ENCODE assay signal across 24 cellular contexts in the genomic region with DNA sequence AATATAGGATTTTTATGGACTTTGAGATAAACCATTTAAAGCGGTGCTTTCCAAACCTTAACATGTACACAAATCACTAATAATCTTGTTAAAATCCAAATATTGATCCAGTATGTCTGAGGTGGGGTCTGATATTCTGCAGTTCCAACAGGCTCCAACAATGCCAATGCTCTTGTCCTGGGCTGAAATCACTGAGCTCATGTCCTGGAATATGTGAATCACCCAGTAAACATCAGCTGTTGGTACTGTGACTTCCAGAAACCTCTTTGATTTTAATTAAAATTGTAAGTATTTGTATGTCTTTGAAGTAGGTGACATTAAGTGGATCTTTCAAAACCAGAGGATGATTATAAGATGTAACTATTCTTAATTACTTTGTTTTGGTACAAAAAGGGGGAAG. TPM values are rescaled to one million over a fixed set of nuclear protein-coding genes. Genes with fewer than 3 reads are reported as not detected.
A peak's percentile ranks its signal among the peaks of the same experiment; 100 is the strongest.
DNase-seq lines count a peak whose midpoint lies in the region; ATAC-seq, FAIRE-seq and TF ChIP-seq lines count a peak whose summit lies in the region.
"Had no signal": no experiment of that assay in that cellular context is flagged by ENCODE, and none has a peak within 500 bp of the region (broad histone marks: within the 10 kb centered on the region; RNA-seq: fewer than 3 reads in every experiment).

No MANE protein-coding gene starts in this region.

- H3F3A ChIP-seq in GM23248 (ENCODE audit: insufficient read depth) = peaks cover 12% of the 10 kb centered on the region

- H3K9ac ChIP-seq in GM23248 (no peak overlapping the region), mesenchymal stem cell (ENCODE audit: low read length) (no peak overlapping the region)
- H3K9ac ChIP-seq: BLaER1 had no signal

- H4K91ac ChIP-seq in mesenchymal stem cell (ENCODE audit: low read length) = no peak overlapping the region

- TF ChIP-seq CTCF in bronchial epithelial cell (IDR thresholded peaks at IDR 0.05; ENCODE audit: insufficient read depth, low read length, severe bottlenecking) (no peak), progenitor cell of endocrine pancreas (IDR thresholded peaks at IDR 0.05; ENCODE audit: unreplicated experiment) (no peak)

- no peak overlapping the region for H3K27ac Mint-ChIP-seq in progenitor cell of endocrine pancreas
- H3K27ac Mint-ChIP-seq: B cell; CD4-positive, CD25-positive, alpha-beta regulatory T cell; CD8-positive, alpha-beta T cell had no signal

- H3K4ac ChIP-seq in mesenchymal stem cell (ENCODE audit: low read depth in 1 of 2, low read length in 2 of 2) = no peak overlapping the region

- H2AFZ ChIP-seq in GM23248 = no peak overlapping the region
- no peak overlapping the region for H2AFZ ChIP-seq in mesenchymal stem cell (ENCODE audit: low read depth, low read length)

- H3K14ac ChIP-seq in mesenchymal stem cell (ENCODE audit: low read length in 2 of 2) = no peak overlapping the region

- no peak overlapping the region for H3K27ac ChIP-seq in GM23248
- H3K27ac ChIP-seq in mesenchymal stem cell (ENCODE audit: low read length, poor library complexity, severe bottlenecking) = no peak overlapping the region
- H3K27ac ChIP-seq: 22Rv1, BLaER1, C4-2B had no signal

- H3K4me2 ChIP-seq in GM23248 (ENCODE audit: unreplicated experiment) (no peak overlapping the region), mesenchymal stem cell (ENCODE audit: low read length, poor library complexity, severe bottlenecking) (no peak overlapping the region)
- H3K4me2 ChIP-seq: BLaER1 had no signal

- H3K9me3 Mint-ChIP-seq in progenitor cell of endocrine pancreas (ENCODE audit: low read depth) = peaks cover 4% of the 10 kb centered on the region
- H3K9me3 Mint-ChIP-seq: CD8-positive, alpha-beta T cell had no signal

- DNase-seq in GM23248 (peak; percentile 55), bronchial epithelial cell (ENCODE audit: low read depth) (peak; percentile 16), fibroblast of gingiva (ENCODE audit: low read depth) (peak; percentile 34), mesenchymal stem cell (peak; percentile 20), NCI-H2029 treated with DMSO at 0.1 percent for 48 hours (lab: John Stamatoyannopoulos, UW) (no peak), progenitor cell of endocrine pancreas (ENCODE audit: low spot score, unreplicated experiment) (no peak)
- no peak for DNase-seq in activated CD4-positive, CD25-positive, alpha-beta regulatory T cell (lab: John Stamatoyannopoulos, UW)
- DNase-seq: Caco-2; CD4-positive, CD25-positive, alpha-beta regulatory T cell; CD8-positive, alpha-beta T cell; DMS153; DND-41; H7; HCEC 1CT had no signal

- H2BK5ac ChIP-seq in mesenchymal stem cell (ENCODE audit: low read depth, low read length, poor library complexity, severe bottlenecking) = no peak overlapping the region

- no peak overlapping the region for H2AK5ac ChIP-seq in mesenchymal stem cell (ENCODE audit: low read length, severe bottlenecking)

- no peak overlapping the region for H3K4me3 Mint-ChIP-seq in progenitor cell of endocrine pancreas (ENCODE audit: low read depth)
- H3K4me3 Mint-ChIP-seq: B cell; CD4-positive, CD25-positive, alpha-beta regulatory T cell; CD8-positive, alpha-beta T cell had no signal

- H3K9me3 ChIP-seq in GM23248 (ENCODE audit: low read depth) (no peaks in the 10 kb centered on the region), mesenchymal stem cell (ENCODE audit: control insufficient read depth, low read length) (no peaks in the 10 kb centered on the region)
- H3K9me3 ChIP-seq: BLaER1, Caco-2 had no signal

- H3K36me3 ChIP-seq in GM23248 (ENCODE audit: low read depth) (no peaks in the 10 kb centered on the region), bronchial epithelial cell (ENCODE audit: control insufficient read depth, insufficient read depth, low read length) (no peaks in the 10 kb centered on the region), mesenchymal stem cell (ENCODE audit: control insufficient read depth in 1 of 2, insufficient read depth in 2 of 2, low read depth in 1 of 2, low read length in 2 of 2) (no peaks in the 10 kb centered on the region)
- H3K36me3 ChIP-seq: BLaER1 had no signal

- H3K79me1 ChIP-seq in mesenchymal stem cell (replicated peaks; ENCODE audit: low read length, poor library complexity, severe bottlenecking) = no peaks in the 10 kb centered on the region

- peaks cover 23% of the 10 kb centered on the region for H3K4me1 ChIP-seq in GM23248 (ENCODE audit: insufficient read depth)
- no peaks in the 10 kb centered on the region for H3K4me1 ChIP-seq in mesenchymal stem cell (ENCODE audit: control insufficient read depth, insufficient read depth, low read depth, low read length)
- H3K4me1 ChIP-seq: Caco-2 had no signal

- H3K27me3 ChIP-seq in GM23248 (replicated peaks; ENCODE audit: insufficient read depth) (no peaks in the 10 kb centered on the region), bronchial epithelial cell (ENCODE audit: control insufficient read depth, insufficient read depth, low read length) (no peaks in the 10 kb centered on the region), mesenchymal stem cell (ENCODE audit: control insufficient read depth in 1 of 2, insufficient read depth in 1 of 2, low read length in 2 of 2) (no peaks in the 10 kb centered on the region)
- H3K27me3 ChIP-seq: BLaER1 had no signal

- H3K4me3 ChIP-seq in GM23248 (no peak overlapping the region), bronchial epithelial cell (ENCODE audit: low read depth, low read length) (no peak overlapping the region), mesenchymal stem cell (ENCODE audit: insufficient read depth in 1 of 2, low read depth in 1 of 2, low read length in 2 of 2) (no peak overlapping the region)
- H3K4me3 ChIP-seq: BLaER1 had no signal

- no peak overlapping the region for H2BK15ac ChIP-seq in mesenchymal stem cell (ENCODE audit: low read depth, poor library complexity, severe bottlenecking)

- H2BK120ac ChIP-seq in mesenchymal stem cell (ENCODE audit: low read depth, low read length) = no peak overlapping the region

- H4K8ac ChIP-seq in mesenchymal stem cell (ENCODE audit: low read length) = no peak overlapping the region

- ATAC-seq in HG02981 (IDR thresholded peaks at IDR 0.05; ENCODE audit: unreplicated experiment) = no peak
- ATAC-seq: CD8-positive, alpha-beta T cell had no signal

- in situ Hi-C loops in GM23248 (cut with MboI) = loop anchor here (25.0 kb wide), 1 partner anchor 528 kb away; a partner anchor contains a TSS

- H3K27me3 Mint-ChIP-seq in progenitor cell of endocrine pancreas = no peaks in the 10 kb centered on the region

- no peak overlapping the region for H3K18ac ChIP-seq in mesenchymal stem cell (ENCODE audit: low read depth in 1 of 2, low read length in 2 of 2)

- H2BK12ac ChIP-seq in mesenchymal stem cell (ENCODE audit: low read length in 2 of 2) = no peak overlapping the region

- no peak for FAIRE-seq in bronchial epithelial cell (lab: Jason Lieb, UNC)
- FAIRE-seq: A204.1, G401.6, GM12892, GM19239, H1 had no signal

- H4K20me1 ChIP-seq in GM23248 (ENCODE audit: insufficient read depth) = no peaks in the 10 kb centered on the region
- H4K20me1 ChIP-seq: BLaER1 had no signal

- no peaks in the 10 kb centered on the region for H3K36me3 Mint-ChIP-seq in progenitor cell of endocrine pancreas (ENCODE audit: insufficient read depth)
- H3K36me3 Mint-ChIP-seq: CD8-positive, alpha-beta T cell had no signal

- H3K79me2 ChIP-seq in GM23248 (ENCODE audit: insufficient read depth) = no peaks in the 10 kb centered on the region

- no peak overlapping the region for H3K23ac ChIP-seq in mesenchymal stem cell (ENCODE audit: low read length in 2 of 2)

- H3K4me1 Mint-ChIP-seq in progenitor cell of endocrine pancreas (ENCODE audit: low read depth) = no peaks in the 10 kb centered on the region
- H3K4me1 Mint-ChIP-seq: B cell had no signal

- 48 to 50% methylated on average over 1 of the region's 1 CpG for WGBS in GM23248 (ENCODE audit: low coverage in 1 of 2, low lambda C conversion rate in 2 of 2, missing lambda C conversion rate in 2 of 2), 2 experiments
- no CpG with 5 or more reads among the region's 1 CpG for WGBS in mesenchymal stem cell

- no peaks in the 10 kb centered on the region for H3K9me2 ChIP-seq in GM23248 (ENCODE audit: insufficient read depth)

RNA-seq across cellular contexts. Expression of a gene that starts 52.8 kb away (rescaled TPM):
- 150 and 179 TPM in 2 replicates for total RNA-seq in GM23248 (2014; rRNA removed; shearing (Covaris generic))
- 188 and 196 TPM in 2 replicates for polyA plus RNA-seq in GM23248 (2016; fragmentation: Nextera tagmentation; extraction: Ambion mirVana)
- total RNA-seq in bronchial epithelial cell (182 and 300 TPM in 2 replicates), progenitor cell of endocrine pancreas (97.0 and 111 TPM in 2 replicates)
- polyA plus RNA-seq in mesenchymal stem cell (2013, experiment 1 of 2) = 217 TPM
- 216 TPM for polyA plus RNA-seq in mesenchymal stem cell (2013, experiment 2 of 2)

Comparison
In these comparisons a context has a peak if more than half of its experiments do, and no peak if none do; other contexts are left out.
1. DNase-seq: peak in GM23248 (single experiment), bronchial epithelial cell (single experiment), fibroblast of gingiva (single experiment) and mesenchymal stem cell (single experiment); none in NCI-H2029 treated with DMSO at 0.1 percent for 48 hours (single experiment), activated CD4-positive, CD25-positive, alpha-beta regulatory T cell (0 of 4) and progenitor cell of endocrine pancreas (single experiment).